35 cellular contexts compared by ENCODE assay signal in the genomic region with DNA sequence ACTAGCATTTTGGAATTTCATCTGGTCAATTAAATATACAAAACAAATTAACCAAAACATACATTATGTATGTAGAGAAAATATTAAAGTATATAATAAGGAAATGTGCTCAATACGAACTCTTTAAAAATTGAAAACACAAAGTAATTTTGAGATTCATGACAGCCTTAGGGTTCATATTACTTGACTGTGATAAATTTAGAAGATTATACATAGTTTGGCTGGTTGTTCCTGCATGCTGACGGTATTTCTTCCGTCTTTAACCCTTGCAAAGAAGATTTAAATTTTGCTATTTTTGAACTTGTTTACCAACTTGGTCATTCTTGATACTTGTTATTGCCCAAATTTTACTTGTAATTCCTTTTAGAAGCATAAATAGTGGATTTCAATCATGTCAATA.
"Had no signal": no experiment of that assay in that cellular context is flagged by ENCODE, and none has a peak within 500 bp of the region (broad histone marks: within the 10 kb centered on the region; RNA-seq: fewer than 3 reads in every experiment).

No MANE protein-coding gene starts in this region.

- H3K9me3 ChIP-seq: ascending aorta had no signal

- H3K4me3 Mint-ChIP-seq: activated B cell treated with CpG ODN at 0.5 μM for 24 hours; activated CD4-positive, alpha-beta memory T cell treated with anti-CD3 and anti-CD28 coated beads, Interleukin-2, amount 10 ng/mL, durations not matched to agents 7 days and 5 days; activated CD4-positive, alpha-beta T cell treated with anti-CD3 and anti-CD28 coated beads, Interleukin-2, amount 10 ng/mL, durations not matched to agents 7 days and 5 days; activated CD8-positive, alpha-beta memory T cell treated with anti-CD3 and anti-CD28 coated beads, Interleukin-2, amount 10 ng/mL, durations not matched to agents 7 days and 5 days; activated CD8-positive, alpha-beta T cell treated with anti-CD3 and anti-CD28 coated beads, Interleukin-2, amount 10 ng/mL, durations not matched to agents 7 days and 5 days; activated naive CD4-positive, alpha-beta T cell treated with anti-CD3 and anti-CD28 coated beads, Interleukin-2, amount 10 ng/mL, durations not matched to agents 7 days and 5 days; activated naive CD4-positive, alpha-beta T cell treated with anti-CD3 and anti-CD28 coated beads, Interleukin-2, amount 50 U/mL, for 24 hours; activated naive CD8-positive, alpha-beta T cell; activated naive CD8-positive, alpha-beta T cell treated with anti-CD3 and anti-CD28 coated beads, Interleukin-2, amount 10 ng/mL, durations not matched to agents 7 days and 5 days; activated naive CD8-positive, alpha-beta T cell treated with anti-CD3 and anti-CD28 coated beads, Interleukin-2, amount 50 U/mL, for 24 hours; activated T-cell treated with anti-CD3 and anti-CD28 coated beads, Interleukin-2, amount 50 U/mL, for 24 hours; brain; central memory CD8-positive, alpha-beta T cell; T-helper 1 cell treated with Interleukin-12 subunit alpha and Interleukin-12 subunit beta and Interleukin-4 antibody, amounts not matched to agents 30 μg/mL and 1 μg/mL, for 36 hours; T-helper 2 cell treated with Interferon-gamma antibody and Interleukin-4, amounts not matched to agents 5 μg/mL and 100 μg/mL, for 36 hours had no signal

- DNase-seq: activated B cell treated with CpG ODN at 0.5 μM for 24 hours; activated CD4-positive, alpha-beta memory T cell treated with anti-CD3 and anti-CD28 coated beads, Interleukin-2, amount 10 ng/mL, durations not matched to agents 7 days and 5 days; activated CD4-positive, alpha-beta T cell treated with anti-CD3 and anti-CD28 coated beads for 48 hours; activated CD4-positive, alpha-beta T cell treated with anti-CD3 and anti-CD28 coated beads, Interleukin-2, amount 10 ng/mL, durations not matched to agents 7 days and 5 days; activated CD4-positive, alpha-beta T cell treated with anti-CD3 and anti-CD28 coated beads, Interleukin-2, amount 50 U/mL, for 48 hours; activated CD4-positive, CD25-positive, alpha-beta regulatory T cell treated with anti-CD3 and anti-CD28 coated beads, Interleukin-2, amount 50 U/mL, for 72 hours; activated CD8-positive, alpha-beta memory T cell treated with anti-CD3 and anti-CD28 coated beads for 24 hours; activated CD8-positive, alpha-beta memory T cell treated with anti-CD3 and anti-CD28 coated beads, Interleukin-2, amount 10 ng/mL, durations not matched to agents 7 days and 5 days; activated CD8-positive, alpha-beta memory T cell treated with anti-CD3 and anti-CD28 coated beads, Interleukin-2, amount 50 U/mL, for 48 hours; activated CD8-positive, alpha-beta T cell treated with anti-CD3 and anti-CD28 coated beads, Interleukin-2, amount 10 ng/mL, durations not matched to agents 7 days and 5 days; activated effector memory CD4-positive, alpha-beta T cell treated with Interleukin-2 at 50 U/mL for 16 hours; activated gamma-delta T cell; activated naive CD4-positive, alpha-beta T cell treated with anti-CD3 and anti-CD28 coated beads, Interleukin-2, amount 10 ng/mL, durations not matched to agents 7 days and 5 days; activated naive CD4-positive, alpha-beta T cell treated with Interleukin-2 at 50 U/mL for 16 hours; activated naive CD8-positive, alpha-beta T cell treated with anti-CD3 and anti-CD28 coated beads, Interleukin-2, amount 10 ng/mL, durations not matched to agents 7 days and 5 days; activated naive CD8-positive, alpha-beta T cell treated with anti-CD3 and anti-CD28 coated beads, Interleukin-2, amount 50 U/mL, for 24 hours; activated T-cell treated with anti-CD3 and anti-CD28 coated beads, Interleukin-2, amount 50 U/mL, for 24 hours; activated T-cell treated with anti-CD3 and anti-CD28 coated beads, Interleukin-2, amount 50 U/mL, for 48 hours; amygdala; anterior cingulate cortex; caudate nucleus; SW 1271; T-helper 1 cell; T-helper 2 cell; T-helper 9 cell had no signal

- H3K36me3 ChIP-seq: cardiac muscle cell had no signal

- H3K27me3 ChIP-seq: ascending aorta, cardiac muscle cell had no signal

- H3K27ac Mint-ChIP-seq: activated B cell treated with CpG ODN at 0.5 μM for 24 hours; activated CD4-positive, alpha-beta memory T cell treated with anti-CD3 and anti-CD28 coated beads, Interleukin-2, amount 10 ng/mL, durations not matched to agents 7 days and 5 days; activated CD4-positive, alpha-beta T cell treated with anti-CD3 and anti-CD28 coated beads, Interleukin-2, amount 10 ng/mL, durations not matched to agents 7 days and 5 days; activated CD8-positive, alpha-beta memory T cell treated with anti-CD3 and anti-CD28 coated beads, Interleukin-2, amount 10 ng/mL, durations not matched to agents 7 days and 5 days; activated CD8-positive, alpha-beta T cell treated with anti-CD3 and anti-CD28 coated beads, Interleukin-2, amount 10 ng/mL, durations not matched to agents 7 days and 5 days; activated naive CD4-positive, alpha-beta T cell treated with anti-CD3 and anti-CD28 coated beads, Interleukin-2, amount 10 ng/mL, durations not matched to agents 7 days and 5 days; activated naive CD4-positive, alpha-beta T cell treated with anti-CD3 and anti-CD28 coated beads, Interleukin-2, amount 50 U/mL, for 24 hours; activated naive CD8-positive, alpha-beta T cell; activated naive CD8-positive, alpha-beta T cell treated with anti-CD3 and anti-CD28 coated beads, Interleukin-2, amount 10 ng/mL, durations not matched to agents 7 days and 5 days; activated naive CD8-positive, alpha-beta T cell treated with anti-CD3 and anti-CD28 coated beads, Interleukin-2, amount 50 U/mL, for 24 hours; activated T-cell treated with anti-CD3 and anti-CD28 coated beads, Interleukin-2, amount 50 U/mL, for 24 hours; activated T-helper 2 cell treated with anti-CD3 and anti-CD28 coated beads, Interferon-gamma antibody, Interleukin-2, Interleukin-4, amounts not matched to agents 10 μg/mL and 5 μg/mL and 100 μg/mL, durations not matched to agents 14 hours and 24 hours and 36 hours; T-helper 1 cell treated with Interleukin-12 subunit alpha and Interleukin-12 subunit beta and Interleukin-4 antibody, amounts not matched to agents 30 μg/mL and 1 μg/mL, for 36 hours; T-helper 2 cell treated with Interferon-gamma antibody and Interleukin-4, amounts not matched to agents 5 μg/mL and 100 μg/mL, for 36 hours had no signal

- H3K27ac ChIP-seq: ascending aorta, cardiac muscle cell, VCaP had no signal

- H3K4me3 ChIP-seq: ascending aorta, cardiac muscle cell had no signal

- H3K9me3 Mint-ChIP-seq: activated B cell treated with CpG ODN at 0.5 μM for 24 hours; activated CD4-positive, alpha-beta memory T cell treated with anti-CD3 and anti-CD28 coated beads, Interleukin-2, amount 10 ng/mL, durations not matched to agents 7 days and 5 days; activated CD4-positive, alpha-beta T cell treated with anti-CD3 and anti-CD28 coated beads, Interleukin-2, amount 10 ng/mL, durations not matched to agents 7 days and 5 days; activated naive CD4-positive, alpha-beta T cell treated with anti-CD3 and anti-CD28 coated beads, Interleukin-2, amount 10 ng/mL, durations not matched to agents 7 days and 5 days; activated naive CD4-positive, alpha-beta T cell treated with anti-CD3 and anti-CD28 coated beads, Interleukin-2, amount 50 U/mL, for 24 hours; activated naive CD8-positive, alpha-beta T cell treated with anti-CD3 and anti-CD28 coated beads, Interleukin-2, amount 10 ng/mL, durations not matched to agents 7 days and 5 days; activated naive CD8-positive, alpha-beta T cell treated with anti-CD3 and anti-CD28 coated beads, Interleukin-2, amount 50 U/mL, for 24 hours; activated T-cell treated with anti-CD3 and anti-CD28 coated beads, Interleukin-2, amount 50 U/mL, for 24 hours; activated T-helper 2 cell treated with anti-CD3 and anti-CD28 coated beads, Interferon-gamma antibody, Interleukin-2, Interleukin-4, amounts not matched to agents 10 μg/mL and 5 μg/mL and 100 μg/mL, durations not matched to agents 14 hours and 24 hours and 36 hours; brain; central memory CD8-positive, alpha-beta T cell; T-helper 1 cell treated with Interleukin-12 subunit alpha and Interleukin-12 subunit beta and Interleukin-4 antibody, amounts not matched to agents 30 μg/mL and 1 μg/mL, for 36 hours; T-helper 2 cell treated with Interferon-gamma antibody and Interleukin-4, amounts not matched to agents 5 μg/mL and 100 μg/mL, for 36 hours had no signal

- ATAC-seq: activated CD8-positive, alpha-beta memory T cell treated with anti-CD3 and anti-CD28 coated beads, Interleukin-2, amount 10 ng/mL, durations not matched to agents 7 days and 5 days; activated CD8-positive, alpha-beta T cell treated with anti-CD3 and anti-CD28 coated beads, Interleukin-2, amount 10 ng/mL, durations not matched to agents 7 days and 5 days; activated naive CD8-positive, alpha-beta T cell treated with anti-CD3 and anti-CD28 coated beads, Interleukin-2, amount 50 U/mL, for 24 hours had no signal

- H3K36me3 Mint-ChIP-seq: activated naive CD4-positive, alpha-beta T cell treated with anti-CD3 and anti-CD28 coated beads, Interleukin-2, amount 10 ng/mL, durations not matched to agents 7 days and 5 days; activated naive CD8-positive, alpha-beta T cell treated with anti-CD3 and anti-CD28 coated beads, Interleukin-2, amount 10 ng/mL, durations not matched to agents 7 days and 5 days had no signal

- H3K4me1 Mint-ChIP-seq: activated B cell treated with CpG ODN at 0.5 μM for 24 hours; activated CD4-positive, alpha-beta memory T cell treated with anti-CD3 and anti-CD28 coated beads, Interleukin-2, amount 10 ng/mL, durations not matched to agents 7 days and 5 days; activated CD4-positive, alpha-beta T cell treated with anti-CD3 and anti-CD28 coated beads, Interleukin-2, amount 10 ng/mL, durations not matched to agents 7 days and 5 days; activated naive CD4-positive, alpha-beta T cell treated with anti-CD3 and anti-CD28 coated beads, Interleukin-2, amount 10 ng/mL, durations not matched to agents 7 days and 5 days; activated naive CD4-positive, alpha-beta T cell treated with anti-CD3 and anti-CD28 coated beads, Interleukin-2, amount 50 U/mL, for 24 hours; activated naive CD8-positive, alpha-beta T cell treated with anti-CD3 and anti-CD28 coated beads, Interleukin-2, amount 10 ng/mL, durations not matched to agents 7 days and 5 days; activated naive CD8-positive, alpha-beta T cell treated with anti-CD3 and anti-CD28 coated beads, Interleukin-2, amount 50 U/mL, for 24 hours; central memory CD8-positive, alpha-beta T cell had no signal

- H3K27me3 Mint-ChIP-seq: activated B cell treated with CpG ODN at 0.5 μM for 24 hours; activated CD4-positive, alpha-beta memory T cell treated with anti-CD3 and anti-CD28 coated beads, Interleukin-2, amount 10 ng/mL, durations not matched to agents 7 days and 5 days; activated CD4-positive, alpha-beta T cell treated with anti-CD3 and anti-CD28 coated beads, Interleukin-2, amount 10 ng/mL, durations not matched to agents 7 days and 5 days; activated CD8-positive, alpha-beta memory T cell treated with anti-CD3 and anti-CD28 coated beads, Interleukin-2, amount 10 ng/mL, durations not matched to agents 7 days and 5 days; activated naive CD4-positive, alpha-beta T cell treated with anti-CD3 and anti-CD28 coated beads, Interleukin-2, amount 10 ng/mL, durations not matched to agents 7 days and 5 days; activated naive CD4-positive, alpha-beta T cell treated with anti-CD3 and anti-CD28 coated beads, Interleukin-2, amount 50 U/mL, for 24 hours; activated naive CD8-positive, alpha-beta T cell; activated naive CD8-positive, alpha-beta T cell treated with anti-CD3 and anti-CD28 coated beads, Interleukin-2, amount 10 ng/mL, durations not matched to agents 7 days and 5 days; activated naive CD8-positive, alpha-beta T cell treated with anti-CD3 and anti-CD28 coated beads, Interleukin-2, amount 50 U/mL, for 24 hours; activated T-cell treated with anti-CD3 and anti-CD28 coated beads, Interleukin-2, amount 50 U/mL, for 24 hours; brain; central memory CD8-positive, alpha-beta T cell had no signal
